In genomic region chr12:95204141-95204866, GRCh38 we compare ENCODE assay signal across 9 cellular contexts. TPM values are rescaled to one million over a fixed set of nuclear protein-coding genes. Genes with fewer than 3 reads are reported as not detected.
DNase-seq lines count a peak whose midpoint lies in the region; ATAC-seq and TF ChIP-seq lines count a peak whose summit lies in the region.
"Had no signal": no experiment of that assay in that cellular context is flagged by ENCODE, and none has a peak within 500 bp of the region (broad histone marks: within the 10 kb centered on the region; RNA-seq: fewer than 3 reads in every experiment).

No MANE protein-coding gene starts in this region.

- H3K36me3 Mint-ChIP-seq in CD4-positive, alpha-beta T cell (ENCODE audit: low read depth), result no peaks in the 10 kb centered on the region

- H3K36me3 ChIP-seq in ascending aorta (no peaks in the 10 kb centered on the region), thoracic aorta (no peaks in the 10 kb centered on the region)

- H3K4me1 ChIP-seq in ascending aorta (peaks cover 10 to 39% of the 10 kb centered on the region in 2 donors), thoracic aorta (ENCODE audit: control insufficient read depth in 1 of 2, low read depth in 2 of 2) (peaks cover 27 to 69% of the 10 kb centered on the region in 2 donors)

- DNase-seq in SKM-1 treated with dmso at 0.1 percent for 144 hours (lab: John Stamatoyannopoulos, UW; ENCODE audit: unreplicated experiment) (peak; percentile 4), SKM-1 (lab: John Stamatoyannopoulos, UW; ENCODE audit: unreplicated experiment) (no peak), ascending aorta (ENCODE audit: low spot score in 2 of 2) (peak; percentile 18 to 74), iPS-NIHi11 (ENCODE audit: low spot score) (peak; percentile 21), thoracic aorta (ENCODE audit: low spot score) (no peak), GM10248 (ENCODE audit: extremely low spot score) (no peak)
- DNase-seq in CD4-positive, alpha-beta T cell, result no peak
- no peak for DNase-seq in activated CD4-positive, alpha-beta T cell treated with anti-CD3 and anti-CD28 coated beads, Interleukin-2, amount 50 U/mL, for 4 hours

- no peak for ATAC-seq in thoracic aorta (ENCODE audit: insufficient number of reproducible peaks, low FRiP score, low read depth)
- ATAC-seq in CD4-positive, alpha-beta T cell (ENCODE audit: poor library complexity), result no peak

- peaks cover 18% of the 10 kb centered on the region for H3K4me1 Mint-ChIP-seq in CD4-positive, alpha-beta T cell (ENCODE audit: low read depth)

- H3K9me3 ChIP-seq in ascending aorta (no peaks in the 10 kb centered on the region), thoracic aorta (no peaks in the 10 kb centered on the region)
- H3K9me3 ChIP-seq in CD4-positive, alpha-beta T cell (ENCODE audit: control insufficient read depth, low read length), result no peaks in the 10 kb centered on the region

- no peak overlapping the region for H3K27ac Mint-ChIP-seq in CD4-positive, alpha-beta T cell

- CTCF ChIA-PET in GM10248 (lab: Yijun Ruan, JAX), result interaction anchor here (1.5 to 3.9 kb wide), 3 partner anchors 11 to 87 kb away, joined by 4 to 13 read pairs (median 6); partner anchors contain the start of genes FGD6 and VEZT
- CTCF ChIA-PET in CD4-positive, alpha-beta T cell (lab: Charles Lee), result no interaction called here

- peak overlapping the region; percentile 66 to 72 for H3K27ac ChIP-seq in ascending aorta
- peak overlapping the region; percentile 62 to 77 for H3K27ac ChIP-seq in thoracic aorta
- H3K27ac ChIP-seq in CD4-positive, alpha-beta T cell (ENCODE audit: low read depth, low read length), result no peak overlapping the region
- H3K27ac ChIP-seq: C4-2B had no signal

- H3K27me3 ChIP-seq in ascending aorta (no peaks in the 10 kb centered on the region), thoracic aorta (replicated peaks; ENCODE audit: insufficient read depth) (no peaks in the 10 kb centered on the region)
- no peaks in the 10 kb centered on the region for H3K27me3 ChIP-seq in CD4-positive, alpha-beta T cell (ENCODE audit: control insufficient read depth, insufficient read depth, low read length)

- no peak for TF ChIP-seq CTCF in ascending aorta (IDR thresholded peaks at IDR 0.05)
- TF ChIP-seq CTCF in thoracic aorta (IDR thresholded peaks at IDR 0.05), result no peak
- no peak for TF ChIP-seq CTCF in GM10248 (IDR thresholded peaks at IDR 0.05; ENCODE audit: control extremely low read depth, extremely low read depth, low read depth, missing control alignments)
- no peak for TF ChIP-seq CTCF in CD4-positive, alpha-beta T cell (IDR thresholded peaks at IDR 0.05)

- no peaks in the 10 kb centered on the region for H3K27me3 Mint-ChIP-seq in CD4-positive, alpha-beta T cell

- POLR2A ChIA-PET in GM10248 (lab: Yijun Ruan, JAX), result no interaction called here
- POLR2A ChIA-PET in CD4-positive, alpha-beta T cell (lab: Charles Lee), result no interaction called here

- H3K4me3 ChIP-seq in ascending aorta (no peak overlapping the region), thoracic aorta (peak overlapping the region; percentile 26)

- no peaks in the 10 kb centered on the region for H3K9me3 Mint-ChIP-seq in CD4-positive, alpha-beta T cell

- intact Hi-C loops in ascending aorta (cut with DNase I), result loop anchor here (2.0 kb wide), 1 partner anchor 14 kb away; no protein-coding TSS in a partner anchor
- intact Hi-C loops in CD4-positive, alpha-beta T cell (cut with DNase I, micrococcal nuclease), result no loop called here

- no peak overlapping the region for H3K4me3 Mint-ChIP-seq in CD4-positive, alpha-beta T cell

RNA-seq across cellular contexts. Expression of gene FGD6, which starts 13.0 kb away (rescaled TPM):
- total RNA-seq in ascending aorta (2.0 TPM), thoracic aorta (1 to 10 TPM; 8.4 to 9.8 TPM)
- 1 to 10 TPM; 1.5 TPM for total RNA-seq in CD4-positive, alpha-beta T cell

RNA-seq across cellular contexts. Expression of gene VEZT, which starts 13.3 kb away (rescaled TPM):
- total RNA-seq in ascending aorta (141 TPM), thoracic aorta (100 to 1,000 TPM in 1 of 2 donors, 10 to 100 TPM in 1; 58.3 to 149 TPM)
- total RNA-seq in CD4-positive, alpha-beta T cell, result 10 to 100 TPM; 52.6 to 57.2 TPM

Comparison
In these comparisons a context has a peak if more than half of its experiments do, and no peak if none do; other contexts are left out.
1. DNase-seq: peak in SKM-1 treated with dmso at 0.1 percent for 144 hours (single experiment), ascending aorta (2 of 2) and iPS-NIHi11 (single experiment); none in SKM-1 (single experiment), thoracic aorta (single experiment), GM10248 (single experiment), CD4-positive, alpha-beta T cell (0 of 10) and activated CD4-positive, alpha-beta T cell treated with anti-CD3 and anti-CD28 coated beads, Interleukin-2, amount 50 U/mL, for 4 hours (0 of 2).